11 cellular contexts compared by ENCODE assay signal in genomic region chr4:3783691-3784306, GRCh38. TPM values are rescaled to one million over a fixed set of nuclear protein-coding genes. Genes with fewer than 3 reads are reported as not detected.
DNase-seq lines count a peak whose midpoint lies in the region; ATAC-seq and TF ChIP-seq lines count a peak whose summit lies in the region.
"Had no signal": no experiment of that assay in that cellular context is flagged by ENCODE, and none has a peak within 500 bp of the region (broad histone marks: within the 10 kb centered on the region; RNA-seq: fewer than 3 reads in every experiment).

No MANE protein-coding gene starts in this region.

- H3K4me3 ChIP-seq in OCI-LY1 (ENCODE audit: low read depth, low read length, poor library complexity, severe bottlenecking) (no peak overlapping the region), smooth muscle cell (no peak overlapping the region)

- no peaks in the 10 kb centered on the region for H3K9me3 Mint-ChIP-seq in activated CD4-positive, alpha-beta T cell treated with anti-CD3 and anti-CD28 coated beads, Interleukin-2, amount 10 ng/mL, durations not matched to agents 24 days and 14 days
- no peaks in the 10 kb centered on the region for H3K9me3 Mint-ChIP-seq in activated CD4-positive, alpha-beta T cell treated with anti-CD3 and anti-CD28 coated beads, Interleukin-2, amount 10 ng/mL, durations not matched to agents 7 days and 5 days
- peaks cover 2% of the 10 kb centered on the region for H3K9me3 Mint-ChIP-seq in glutamatergic neuron (ENCODE audit: unreplicated experiment)

- 54% methylated on average over 27 of the region's 27 CpGs for WGBS in smooth muscle cell (ENCODE audit: low lambda C conversion rate)

- no peaks in the 10 kb centered on the region for H3K9me2 ChIP-seq in OCI-LY1 (ENCODE audit: low read depth, low read length)

- peak; percentile 19; the same call in 1 of the 2 replicates for TF ChIP-seq CTCF in OCI-LY1 (IDR thresholded peaks at IDR 0.05; ENCODE audit: low read length)
- peak; percentile 33 for TF ChIP-seq CTCF in glutamatergic neuron (IDR thresholded peaks at IDR 0.05; ENCODE audit: partially characterized antibody, unreplicated experiment)
- peak; percentile 24 for TF ChIP-seq CTCF in smooth muscle cell (IDR thresholded peaks at IDR 0.05; ENCODE audit: borderline replicate concordance, insufficient read depth, poor library complexity, severe bottlenecking)

- peak; percentile 56 for DNase-seq in activated CD4-positive, alpha-beta T cell treated with anti-CD3 and anti-CD28 coated beads, Interleukin-2, amount 10 ng/mL, durations not matched to agents 24 days and 14 days
- no peak for DNase-seq in activated CD4-positive, alpha-beta T cell treated with anti-CD3 and anti-CD28 coated beads, Interleukin-2, amount 10 ng/mL, durations not matched to agents 7 days and 5 days
- DNase-seq in glutamatergic neuron (peak; percentile 70), smooth muscle cell (lab: John Stamatoyannopoulos, UW; ENCODE audit: unreplicated experiment) (no peak), H4 (ENCODE audit: low spot score) (no peak), foreskin melanocyte (no peak)
- DNase-seq: Kasumi-1, OCI-M1 had no signal

- H3K27ac Mint-ChIP-seq in activated CD4-positive, alpha-beta T cell treated with anti-CD3 and anti-CD28 coated beads, Interleukin-2, amount 10 ng/mL, durations not matched to agents 24 days and 14 days = no peak overlapping the region
- H3K27ac Mint-ChIP-seq in activated CD4-positive, alpha-beta T cell treated with anti-CD3 and anti-CD28 coated beads, Interleukin-2, amount 10 ng/mL, durations not matched to agents 7 days and 5 days = no peak overlapping the region
- H3K27ac Mint-ChIP-seq in glutamatergic neuron (ENCODE audit: unreplicated experiment) = no peak overlapping the region

- H3K9me3 ChIP-seq in OCI-LY1 (ENCODE audit: low read length) (no peaks in the 10 kb centered on the region), smooth muscle cell (replicated peaks; ENCODE audit: low read depth) (no peaks in the 10 kb centered on the region)

- ATAC-seq in GM18505 (IDR thresholded peaks at IDR 0.05; ENCODE audit: unreplicated experiment) = no peak

- H3K27ac ChIP-seq in OCI-LY1 (ENCODE audit: low read depth, low read length, poor library complexity, severe bottlenecking) = no peak overlapping the region
- H3K27ac ChIP-seq in smooth muscle cell (ENCODE audit: low read depth) = no peak overlapping the region
- H3K27ac ChIP-seq: C4-2B had no signal

- H3K36me3 ChIP-seq in OCI-LY1 (ENCODE audit: insufficient read depth, low read length) (no peaks in the 10 kb centered on the region), smooth muscle cell (ENCODE audit: low read depth) (no peaks in the 10 kb centered on the region)

- H4K20me1 ChIP-seq in OCI-LY1 (ENCODE audit: insufficient read depth, low read length) (no peaks in the 10 kb centered on the region), smooth muscle cell (ENCODE audit: low read depth) (no peaks in the 10 kb centered on the region)

- no peak overlapping the region for H3K4me3 Mint-ChIP-seq in activated CD4-positive, alpha-beta T cell treated with anti-CD3 and anti-CD28 coated beads, Interleukin-2, amount 10 ng/mL, durations not matched to agents 24 days and 14 days
- H3K4me3 Mint-ChIP-seq in activated CD4-positive, alpha-beta T cell treated with anti-CD3 and anti-CD28 coated beads, Interleukin-2, amount 10 ng/mL, durations not matched to agents 7 days and 5 days = no peak overlapping the region
- peak overlapping the region; percentile 76 for H3K4me3 Mint-ChIP-seq in glutamatergic neuron (ENCODE audit: unreplicated experiment)

- CTCF ChIA-PET in activated CD4-positive, alpha-beta T cell treated with anti-CD3 and anti-CD28 coated beads, Interleukin-2, amount 10 ng/mL, durations not matched to agents 7 days and 5 days (lab: Charles Lee) = no interaction called here

- no peaks in the 10 kb centered on the region for H3K4me1 ChIP-seq in OCI-LY1 (ENCODE audit: insufficient read depth, low read length, severe bottlenecking)
- no peaks in the 10 kb centered on the region for H3K4me1 ChIP-seq in smooth muscle cell (ENCODE audit: low read depth)

- H3K4me2 ChIP-seq in OCI-LY1 (ENCODE audit: low read length) = no peak overlapping the region
- no peak overlapping the region for H3K4me2 ChIP-seq in smooth muscle cell

- no peaks in the 10 kb centered on the region for H3K27me3 Mint-ChIP-seq in activated CD4-positive, alpha-beta T cell treated with anti-CD3 and anti-CD28 coated beads, Interleukin-2, amount 10 ng/mL, durations not matched to agents 24 days and 14 days
- H3K27me3 Mint-ChIP-seq in activated CD4-positive, alpha-beta T cell treated with anti-CD3 and anti-CD28 coated beads, Interleukin-2, amount 10 ng/mL, durations not matched to agents 7 days and 5 days = no peaks in the 10 kb centered on the region
- peaks cover 5% of the 10 kb centered on the region for H3K27me3 Mint-ChIP-seq in glutamatergic neuron (ENCODE audit: unreplicated experiment)

- POLR2A ChIA-PET in activated CD4-positive, alpha-beta T cell treated with anti-CD3 and anti-CD28 coated beads, Interleukin-2, amount 10 ng/mL, durations not matched to agents 7 days and 5 days (lab: Charles Lee) = no interaction called here

- TF ChIP-seq POLR2A in GM18505 (IDR thresholded peaks at IDR 0.05; ENCODE audit: borderline replicate concordance, extremely low read depth, insufficient read depth, insufficient read length) = no peak

- intact Hi-C loops in activated CD4-positive, alpha-beta T cell treated with anti-CD3 and anti-CD28 coated beads, Interleukin-2, amount 10 ng/mL, durations not matched to agents 24 days and 14 days (cut with micrococcal nuclease) = no loop called here

- H3K27me3 ChIP-seq in OCI-LY1 (ENCODE audit: insufficient read depth, low read length) (no peaks in the 10 kb centered on the region), smooth muscle cell (ENCODE audit: low read depth) (no peaks in the 10 kb centered on the region)

- H2AFZ ChIP-seq in OCI-LY1 (ENCODE audit: low read length) (no peak overlapping the region), smooth muscle cell (ENCODE audit: low read depth) (no peak overlapping the region)

- no peaks in the 10 kb centered on the region for H3K36me3 Mint-ChIP-seq in activated CD4-positive, alpha-beta T cell treated with anti-CD3 and anti-CD28 coated beads, Interleukin-2, amount 10 ng/mL, durations not matched to agents 24 days and 14 days (ENCODE audit: low read depth)
- H3K36me3 Mint-ChIP-seq in activated CD4-positive, alpha-beta T cell treated with anti-CD3 and anti-CD28 coated beads, Interleukin-2, amount 10 ng/mL, durations not matched to agents 7 days and 5 days (ENCODE audit: low read depth) = no peaks in the 10 kb centered on the region
- H3K36me3 Mint-ChIP-seq in glutamatergic neuron (ENCODE audit: unreplicated experiment) = no peaks in the 10 kb centered on the region

- H3F3A ChIP-seq in OCI-LY1 (ENCODE audit: insufficient read depth, low read length) (no peaks in the 10 kb centered on the region), smooth muscle cell (ENCODE audit: low read depth) (no peaks in the 10 kb centered on the region)

- no peaks in the 10 kb centered on the region for H3K79me2 ChIP-seq in OCI-LY1 (ENCODE audit: insufficient read depth, low read length)
- no peaks in the 10 kb centered on the region for H3K79me2 ChIP-seq in smooth muscle cell (ENCODE audit: low read depth)

- H3K4me1 Mint-ChIP-seq in activated CD4-positive, alpha-beta T cell treated with anti-CD3 and anti-CD28 coated beads, Interleukin-2, amount 10 ng/mL, durations not matched to agents 24 days and 14 days = no peaks in the 10 kb centered on the region
- no peaks in the 10 kb centered on the region for H3K4me1 Mint-ChIP-seq in activated CD4-positive, alpha-beta T cell treated with anti-CD3 and anti-CD28 coated beads, Interleukin-2, amount 10 ng/mL, durations not matched to agents 7 days and 5 days
- peaks cover 4% of the 10 kb centered on the region for H3K4me1 Mint-ChIP-seq in glutamatergic neuron (ENCODE audit: low read depth, unreplicated experiment)

- H3K9ac ChIP-seq in OCI-LY1 (ENCODE audit: low read length) (no peak overlapping the region), smooth muscle cell (ENCODE audit: low read depth) (no peak overlapping the region)

RNA-seq across cellular contexts. Expression of gene ADRA2C, which starts 17.6 kb away (rescaled TPM):
- total RNA-seq in activated CD4-positive, alpha-beta T cell treated with anti-CD3 and anti-CD28 coated beads, Interleukin-2, amount 10 ng/mL, durations not matched to agents 24 days and 14 days = not detected in 2 replicates
- not detected for total RNA-seq in activated CD4-positive, alpha-beta T cell treated with anti-CD3 and anti-CD28 coated beads, Interleukin-2, amount 10 ng/mL, durations not matched to agents 7 days and 5 days
- total RNA-seq in glutamatergic neuron (ENCODE audit: unreplicated experiment) = 4.8 TPM
- total RNA-seq in smooth muscle cell = 1.6 and 1.7 TPM in 2 replicates
- polyA plus RNA-seq in smooth muscle cell = 0.53 and 1.5 TPM in 2 replicates
- total RNA-seq in H4 (2014; rRNA removed; shearing (Covaris generic)) = 1.7 TPM in 2 replicates

Comparison
In these comparisons a context has a peak if more than half of its experiments do, and no peak if none do; other contexts are left out.
1. DNase-seq: peak in activated CD4-positive, alpha-beta T cell treated with anti-CD3 and anti-CD28 coated beads, Interleukin-2, amount 10 ng/mL, durations not matched to agents 24 days and 14 days (single experiment) and glutamatergic neuron (single experiment); none in activated CD4-positive, alpha-beta T cell treated with anti-CD3 and anti-CD28 coated beads, Interleukin-2, amount 10 ng/mL, durations not matched to agents 7 days and 5 days (single experiment), smooth muscle cell (single experiment), H4 (single experiment) and foreskin melanocyte (single experiment).
2. Peak in every context shown above with its lines, with median percentiles within 50 percentile points of each other: CTCF ChIP-seq.